1 cellular context compared by ENCODE assay signal in genomic region chr2:168210898-168211570, GRCh38.
TF ChIP-seq lines count a peak whose summit lies in the region.

No MANE protein-coding gene starts in this region.

TF ChIP-seq in SK-N-SH, 30 proteins besides CTCF, POLR2A, EP300 and RAD21 (continued from another document):
- 0 out of 2 replicates have a peak, but pooled peaks have one; percentile 31 for TF ChIP-seq ZBTB33 (IDR thresholded peaks at IDR 0.05; ENCODE audit: borderline replicate concordance, low read depth)
- no peak for TF ChIP-seq TAF1 (IDR thresholded peaks at IDR 0.05; ENCODE audit: borderline replicate concordance, low read depth, low read length)
- TF ChIP-seq SIN3A (IDR thresholded peaks at IDR 0.05; ENCODE audit: borderline replicate concordance, low read depth, low read length): no peak
- no peak for TF ChIP-seq SMC3 (IDR thresholded peaks at IDR 0.05; ENCODE audit: low read depth, low read length)
- peak; percentile 92 for TF ChIP-seq TCF12 (IDR thresholded peaks at IDR 0.05)
- TF ChIP-seq, protein P1, sequence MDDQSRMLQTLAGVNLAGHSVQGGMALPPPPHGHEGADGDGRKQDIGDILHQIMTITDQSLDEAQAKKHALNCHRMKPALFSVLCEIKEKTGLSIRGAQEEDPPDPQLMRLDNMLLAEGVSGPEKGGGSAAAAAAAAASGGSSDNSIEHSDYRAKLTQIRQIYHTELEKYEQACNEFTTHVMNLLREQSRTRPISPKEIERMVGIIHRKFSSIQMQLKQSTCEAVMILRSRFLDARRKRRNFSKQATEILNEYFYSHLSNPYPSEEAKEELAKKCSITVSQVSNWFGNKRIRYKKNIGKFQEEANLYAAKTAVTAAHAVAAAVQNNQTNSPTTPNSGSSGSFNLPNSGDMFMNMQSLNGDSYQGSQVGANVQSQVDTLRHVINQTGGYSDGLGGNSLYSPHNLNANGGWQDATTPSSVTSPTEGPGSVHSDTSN (IDR thresholded peaks at IDR 0.05): peak; percentile 72
- TF ChIP-seq USF1 (IDR thresholded peaks at IDR 0.05; ENCODE audit: borderline replicate concordance, low read depth): no peak
- TF ChIP-seq JUND (IDR thresholded peaks at IDR 0.05): peak; percentile 87
- no peak for TF ChIP-seq MXI1 (IDR thresholded peaks at IDR 0.05; ENCODE audit: low read depth, low read length)
- TF ChIP-seq ELF1 (IDR thresholded peaks at IDR 0.05): no peak
